ENCODE assay signal across 22 cellular contexts in the genomic region with DNA sequence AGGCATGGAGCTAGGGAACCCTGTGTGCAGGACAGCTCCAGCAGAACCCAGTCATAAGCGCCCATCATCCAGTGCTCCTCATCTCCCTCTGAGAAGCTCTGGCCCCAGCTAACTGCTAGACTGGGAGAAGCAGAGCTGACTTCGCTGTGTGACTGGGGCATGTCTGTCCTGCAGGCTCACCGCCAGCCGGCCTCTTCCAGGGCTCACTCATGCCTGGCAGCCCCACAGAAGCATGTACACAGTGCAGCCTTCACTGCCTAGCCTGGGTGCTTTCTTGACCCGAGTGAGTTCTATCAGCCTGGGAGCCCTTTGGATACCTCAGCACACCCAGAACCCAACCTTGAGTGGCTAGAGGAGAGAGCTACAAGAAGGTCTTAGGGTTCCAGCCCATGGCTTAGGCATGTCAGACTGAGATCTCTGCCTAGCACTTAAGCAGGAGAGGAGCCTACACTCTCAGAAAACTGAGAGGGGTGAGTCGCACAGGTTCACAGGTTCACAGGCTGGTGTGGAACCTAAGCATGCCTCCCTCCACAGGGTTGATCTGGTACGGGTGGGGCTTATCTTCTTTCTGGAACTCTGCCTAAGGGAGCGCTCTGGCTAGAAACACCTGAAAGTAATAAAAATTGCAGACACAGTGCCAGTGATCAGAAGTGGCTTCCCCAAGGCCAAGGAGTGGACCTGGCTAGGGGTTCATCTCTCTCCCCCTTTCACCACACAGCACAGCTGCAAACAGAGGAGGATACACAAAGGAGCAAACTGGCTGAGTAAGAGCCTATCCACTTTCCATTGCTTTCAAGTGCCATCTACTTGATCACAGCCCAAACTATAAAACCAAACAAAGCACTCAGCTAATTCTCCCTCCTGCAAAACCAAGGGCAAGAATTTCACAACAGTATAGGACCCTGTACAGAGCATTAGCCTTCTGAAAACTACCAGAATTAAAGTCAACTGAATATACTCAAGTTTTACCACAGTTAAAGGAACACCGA.
DNase-seq lines count a peak whose midpoint lies in the region; ATAC-seq, FAIRE-seq and TF ChIP-seq lines count a peak whose summit lies in the region.
"Had no signal": no experiment of that assay in that cellular context is flagged by ENCODE, and none has a peak within 500 bp of the region (broad histone marks: within the 10 kb centered on the region; RNA-seq: fewer than 3 reads in every experiment).

No MANE protein-coding gene starts in this region.

- no peaks in the 10 kb centered on the region for H3K36me3 ChIP-seq in mammary epithelial cell (ENCODE audit: insufficient read depth, low read length)
- H3K36me3 ChIP-seq in kidney (ENCODE audit: control insufficient read depth in 1 of 2, insufficient read depth in 2 of 2, low read length in 2 of 2) = no peaks in the 10 kb centered on the region
- H3K36me3 ChIP-seq in upper lobe of left lung = no peaks in the 10 kb centered on the region
- H3K36me3 ChIP-seq: heart left ventricle, prostate gland, spleen, thoracic aorta had no signal

- intact Hi-C loops in mammary epithelial cell (cut with micrococcal nuclease) (no loop called here), MCF 10A (cut with micrococcal nuclease) (no loop called here), kidney (cut with DNase I) (no loop called here)

- CTCF ChIA-PET in mammary epithelial cell (lab: Charles Lee; ENCODE audit: low non-redundant PET) = no interaction called here
- CTCF ChIA-PET in MCF 10A (lab: Yijun Ruan, JAX) = interaction anchor here (0.6 kb wide), 1 partner anchor 10 kb away, joined by 4 read pairs; no protein-coding TSS in a partner anchor

- POLR2A ChIA-PET in MCF 10A (lab: Yijun Ruan, JAX) = interaction anchor here (0.7 kb wide), 1 partner anchor 64 kb away, joined by 3 read pairs; no protein-coding TSS in a partner anchor

- no peak for TF ChIP-seq EP300 in upper lobe of left lung (IDR thresholded peaks at IDR 0.05)

- no peak overlapping the region for H3K9ac ChIP-seq in mammary epithelial cell (ENCODE audit: insufficient read depth, low read length)
- H3K9ac ChIP-seq in kidney (ENCODE audit: low read length in 2 of 2) = no peak overlapping the region

- no peak for FAIRE-seq in kidney (lab: Jason Lieb, UNC)
- FAIRE-seq: A204.1, HepG2 had no signal

- no peaks in the 10 kb centered on the region for H4K20me1 ChIP-seq in mammary epithelial cell (ENCODE audit: insufficient read depth, low read length)

- H3K27ac ChIP-seq in mammary epithelial cell (ENCODE audit: insufficient read depth, low read depth, low read length) (no peak overlapping the region), kidney (ENCODE audit: low read depth in 2 of 2, low read length in 2 of 2) (no peak overlapping the region), upper lobe of left lung (no peak overlapping the region)
- H3K27ac ChIP-seq: heart left ventricle, prostate gland, spleen, thoracic aorta had no signal

- no peaks in the 10 kb centered on the region for H3K79me2 ChIP-seq in mammary epithelial cell (ENCODE audit: insufficient read depth, low read length)

- H3K4me3 Mint-ChIP-seq in MCF 10A (ENCODE audit: unreplicated experiment) = no peak overlapping the region
- H3K4me3 Mint-ChIP-seq: central memory CD8-positive, alpha-beta T cell; natural killer cell treated with Interleukin-12 subunit alpha and Interleukin-12 subunit beta and Interleukin-15 and Interleukin-18, amount 100 ng/mL, for 72 hours; T-cell had no signal

- H3K27me3 ChIP-seq in mammary epithelial cell (ENCODE audit: insufficient read depth, low read length) = no peaks in the 10 kb centered on the region
- no peaks in the 10 kb centered on the region for H3K27me3 ChIP-seq in upper lobe of left lung
- H3K27me3 ChIP-seq: heart left ventricle, spleen had no signal

- TF ChIP-seq POLR2A in upper lobe of left lung (IDR thresholded peaks at IDR 0.05) = no peak

- H3K4me3 ChIP-seq in mammary epithelial cell (replicated peaks in 1 of 3; ENCODE audit: insufficient read depth in 1 of 3, low read depth in 2 of 3, low read length in 3 of 3) = no peak overlapping the region
- no peak overlapping the region for H3K4me3 ChIP-seq in kidney (ENCODE audit: low read length in 2 of 2)
- H3K4me3 ChIP-seq in upper lobe of left lung = no peak overlapping the region
- H3K4me3 ChIP-seq: heart left ventricle, prostate gland, spleen, thoracic aorta had no signal

- in situ Hi-C loops in mammary epithelial cell (cut with MboI; ENCODE audit: low sequenced_read_pairs in 2 of 2) = no loop called here

- no peak overlapping the region for H3K27ac Mint-ChIP-seq in MCF 10A (ENCODE audit: low read depth, unreplicated experiment)
- H3K27ac Mint-ChIP-seq: natural killer cell treated with Interleukin-12 subunit alpha and Interleukin-12 subunit beta and Interleukin-15 and Interleukin-18, amount 100 ng/mL, for 72 hours; T-cell had no signal

- no peaks in the 10 kb centered on the region for H3K4me1 Mint-ChIP-seq in MCF 10A (ENCODE audit: insufficient read depth, unreplicated experiment)
- H3K4me1 Mint-ChIP-seq: central memory CD8-positive, alpha-beta T cell; T-cell had no signal

- H2AFZ ChIP-seq in mammary epithelial cell (ENCODE audit: low read depth, low read length) = no peak overlapping the region

- peaks cover 12% of the 10 kb centered on the region for H3K27me3 Mint-ChIP-seq in MCF 10A (ENCODE audit: insufficient read depth, unreplicated experiment)

- 89% methylated on average over 8 of the region's 9 CpGs for WGBS in mammary epithelial cell (ENCODE audit: low coverage, missing lambda C conversion rate)
- WGBS in upper lobe of left lung, 2 donors = 65 to 68% methylated on average over 6 to 7 of the region's 9 CpGs

- BruUV-seq in mammary epithelial cell (replicated peaks; lab: Mats Ljungman, UMichigan) (no TSS peak), MCF 10A (replicated peaks; lab: Mats Ljungman, UMichigan) (no TSS peak)

- TF ChIP-seq CTCF in mammary epithelial cell (conservative IDR thresholded peaks at IDR 0.05 in 1 of 2, IDR thresholded peaks at IDR 0.05 in 1 of 2; ENCODE audit: extremely low read depth in 1 of 2, insufficient read depth in 1 of 2, low read depth in 1 of 2, low read length in 2 of 2) = no peak
- no peak for TF ChIP-seq CTCF in MCF 10A (IDR thresholded peaks at IDR 0.05; ENCODE audit: unreplicated experiment)
- no peak for TF ChIP-seq CTCF in kidney (IDR thresholded peaks at IDR 0.05; ENCODE audit: borderline replicate concordance, extremely low read depth, insufficient read depth)
- TF ChIP-seq CTCF in upper lobe of left lung (IDR thresholded peaks at IDR 0.05) = no peak

- DNase-seq in mammary epithelial cell (peak; percentile 29), MCF 10A (ENCODE audit: unreplicated experiment) (no peak), NCI-H226 (peak; percentile 18), kidney (peak; percentile 61), upper lobe of left lung (peak in 1 of 2 donors; percentile 41), left lobe of liver (ENCODE audit: low spot score) (no peak)
- DNase-seq: activated CD4-positive, alpha-beta T cell treated with anti-CD3 and anti-CD28 coated beads, Interleukin-2, amount 50 U/mL, for 1 hour; anterior cingulate cortex; DMS 273 treated with DMSO at 0.1 percent for 48 hours; mesenchymal stem cell; MM.1S; spleen; T-cell had no signal

- H3K4me1 ChIP-seq in mammary epithelial cell (ENCODE audit: insufficient read depth, low read length) = peaks cover 7% of the 10 kb centered on the region
- no peaks in the 10 kb centered on the region for H3K4me1 ChIP-seq in kidney (ENCODE audit: control insufficient read depth in 1 of 2, insufficient read depth in 1 of 2, low read depth in 1 of 2, low read length in 2 of 2)
- H3K4me1 ChIP-seq in upper lobe of left lung = peaks cover 0 to 3% (median 0%) of the 10 kb centered on the region in 4 donors
- H3K4me1 ChIP-seq: heart left ventricle, prostate gland, spleen had no signal

- ATAC-seq in upper lobe of left lung (ENCODE audit: low FRiP score in 2 of 2) (peak; percentile 19 to 66), left lobe of liver (no peak), GM21390 (IDR thresholded peaks at IDR 0.05; ENCODE audit: unreplicated experiment) (no peak), HG03095 (IDR thresholded peaks at IDR 0.05; ENCODE audit: unreplicated experiment) (no peak)
- ATAC-seq: heart left ventricle, HepG2, T-cell had no signal

- H3K36me3 Mint-ChIP-seq in MCF 10A (ENCODE audit: insufficient read depth, unreplicated experiment) = no peaks in the 10 kb centered on the region
- H3K36me3 Mint-ChIP-seq: natural killer cell treated with Interleukin-12 subunit alpha and Interleukin-12 subunit beta and Interleukin-15 and Interleukin-18, amount 100 ng/mL, for 72 hours; T-cell had no signal

- H3K9me3 Mint-ChIP-seq in MCF 10A (ENCODE audit: unreplicated experiment) = no peaks in the 10 kb centered on the region
- H3K9me3 Mint-ChIP-seq: natural killer cell treated with Interleukin-12 subunit alpha and Interleukin-12 subunit beta and Interleukin-15 and Interleukin-18, amount 100 ng/mL, for 72 hours had no signal

- H3K9me3 ChIP-seq in mammary epithelial cell (replicated peaks; ENCODE audit: insufficient read depth, low read length) (no peaks in the 10 kb centered on the region), kidney (ENCODE audit: control insufficient read depth in 1 of 2, low read length in 2 of 2) (no peaks in the 10 kb centered on the region), upper lobe of left lung (no peaks in the 10 kb centered on the region)
- H3K9me3 ChIP-seq: prostate gland, spleen, thoracic aorta had no signal

- H3K4me2 ChIP-seq in mammary epithelial cell (ENCODE audit: insufficient read depth, low read depth, low read length) = no peak overlapping the region

- dilution Hi-C loops in mammary epithelial cell (cut with HindIII; ENCODE audit: low sequenced_read_pairs) = no loop called here

Comparison
In these comparisons a context has a peak if more than half of its experiments do, and no peak if none do; other contexts are left out.
1. DNase-seq: peak in mammary epithelial cell (single experiment), NCI-H226 (single experiment) and kidney (single experiment); none in MCF 10A (single experiment) and left lobe of liver (single experiment).
2. ATAC-seq: peak in upper lobe of left lung (2 of 2); none in left lobe of liver (single experiment), GM21390 (single experiment) and HG03095 (single experiment).